ENCODE assay signal across 1 cellular context in the genomic region with DNA sequence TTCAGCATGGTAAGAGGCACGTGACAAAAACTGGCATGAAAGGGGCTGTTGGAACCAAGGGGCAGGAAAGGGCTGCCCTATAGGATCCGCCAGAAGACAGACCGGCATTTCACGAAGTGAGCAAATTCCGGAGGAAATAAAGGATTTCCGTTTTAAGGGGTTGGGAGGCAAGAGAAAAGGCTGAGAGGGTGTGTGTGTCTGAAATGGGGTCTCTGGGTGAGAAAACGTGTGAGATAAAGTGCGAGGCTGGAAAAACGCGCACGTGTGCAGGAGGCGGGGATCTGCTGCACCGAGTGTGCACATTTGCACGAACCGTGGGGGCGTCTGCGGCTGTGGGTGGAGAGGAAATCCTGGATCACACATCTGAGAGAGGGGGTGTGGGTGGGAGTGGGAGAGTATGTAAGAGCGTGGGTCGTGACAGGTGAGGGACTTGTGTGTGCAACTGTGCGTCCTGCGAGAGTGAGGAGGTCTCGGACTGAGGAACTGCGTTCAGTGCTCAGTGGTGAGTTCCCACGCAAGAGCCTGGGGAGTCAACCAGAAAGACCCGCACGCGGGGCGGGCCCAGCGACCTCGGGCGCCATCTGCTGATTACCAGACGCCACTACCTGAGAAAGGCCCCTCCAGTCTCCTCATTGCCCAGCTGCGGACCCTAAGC.
A peak's percentile ranks its signal among the peaks of the same experiment; 100 is the strongest.
TF ChIP-seq lines count a peak whose summit lies in the region.

No MANE protein-coding gene starts in this region.

TF ChIP-seq in HCT116, 20 proteins besides CTCF, POLR2A, EP300 and RAD21 (continued from another document):
- TF ChIP-seq, protein P1, sequence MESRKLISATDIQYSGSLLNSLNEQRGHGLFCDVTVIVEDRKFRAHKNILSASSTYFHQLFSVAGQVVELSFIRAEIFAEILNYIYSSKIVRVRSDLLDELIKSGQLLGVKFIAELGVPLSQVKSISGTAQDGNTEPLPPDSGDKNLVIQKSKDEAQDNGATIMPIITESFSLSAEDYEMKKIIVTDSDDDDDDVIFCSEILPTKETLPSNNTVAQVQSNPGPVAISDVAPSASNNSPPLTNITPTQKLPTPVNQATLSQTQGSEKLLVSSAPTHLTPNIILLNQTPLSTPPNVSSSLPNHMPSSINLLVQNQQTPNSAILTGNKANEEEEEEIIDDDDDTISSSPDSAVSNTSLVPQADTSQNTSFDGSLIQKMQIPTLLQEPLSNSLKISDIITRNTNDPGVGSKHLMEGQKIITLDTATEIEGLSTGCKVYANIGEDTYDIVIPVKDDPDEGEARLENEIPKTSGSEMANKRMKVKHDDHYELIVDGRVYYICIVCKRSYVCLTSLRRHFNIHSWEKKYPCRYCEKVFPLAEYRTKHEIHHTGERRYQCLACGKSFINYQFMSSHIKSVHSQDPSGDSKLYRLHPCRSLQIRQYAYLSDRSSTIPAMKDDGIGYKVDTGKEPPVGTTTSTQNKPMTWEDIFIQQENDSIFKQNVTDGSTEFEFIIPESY (IDR thresholded peaks at IDR 0.05; ENCODE audit: extremely low read depth, insufficient replicate concordance, low read length) = no peak
- TF ChIP-seq JUND (IDR thresholded peaks at IDR 0.05) = no peak
- no peak for TF ChIP-seq SP1 (IDR thresholded peaks at IDR 0.05; ENCODE audit: low read depth)
- no peak for TF ChIP-seq TCF7L2 (IDR thresholded peaks at IDR 0.05; ENCODE audit: borderline replicate concordance, extremely low read depth, insufficient read depth, insufficient read length)
- no peak for TF ChIP-seq EZH2 (IDR thresholded peaks at IDR 0.05)
- no peak for TF ChIP-seq FOSL1 (IDR thresholded peaks at IDR 0.05; ENCODE audit: low read depth)
- no peak for TF ChIP-seq EZH2phosphoT487 (IDR thresholded peaks at IDR 0.05; ENCODE audit: borderline replicate concordance)
- TF ChIP-seq YY1 (IDR thresholded peaks at IDR 0.05; ENCODE audit: extremely low read depth, insufficient replicate concordance, low read depth, low read length) = no peak
- no peak for TF ChIP-seq ELF1 (IDR thresholded peaks at IDR 0.05; ENCODE audit: borderline replicate concordance, low read depth)
- no peak for TF ChIP-seq SIN3A (IDR thresholded peaks at IDR 0.05; ENCODE audit: low read depth)
- TF ChIP-seq, protein P2, sequence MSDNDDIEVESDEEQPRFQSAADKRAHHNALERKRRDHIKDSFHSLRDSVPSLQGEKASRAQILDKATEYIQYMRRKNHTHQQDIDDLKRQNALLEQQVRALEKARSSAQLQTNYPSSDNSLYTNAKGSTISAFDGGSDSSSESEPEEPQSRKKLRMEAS (IDR thresholded peaks at IDR 0.05) = peak; percentile 49; the same call in 1 of the 2 replicates
- TF ChIP-seq CBX3 (IDR thresholded peaks at IDR 0.05; ENCODE audit: low read depth) = no peak
- TF ChIP-seq, protein P3, sequence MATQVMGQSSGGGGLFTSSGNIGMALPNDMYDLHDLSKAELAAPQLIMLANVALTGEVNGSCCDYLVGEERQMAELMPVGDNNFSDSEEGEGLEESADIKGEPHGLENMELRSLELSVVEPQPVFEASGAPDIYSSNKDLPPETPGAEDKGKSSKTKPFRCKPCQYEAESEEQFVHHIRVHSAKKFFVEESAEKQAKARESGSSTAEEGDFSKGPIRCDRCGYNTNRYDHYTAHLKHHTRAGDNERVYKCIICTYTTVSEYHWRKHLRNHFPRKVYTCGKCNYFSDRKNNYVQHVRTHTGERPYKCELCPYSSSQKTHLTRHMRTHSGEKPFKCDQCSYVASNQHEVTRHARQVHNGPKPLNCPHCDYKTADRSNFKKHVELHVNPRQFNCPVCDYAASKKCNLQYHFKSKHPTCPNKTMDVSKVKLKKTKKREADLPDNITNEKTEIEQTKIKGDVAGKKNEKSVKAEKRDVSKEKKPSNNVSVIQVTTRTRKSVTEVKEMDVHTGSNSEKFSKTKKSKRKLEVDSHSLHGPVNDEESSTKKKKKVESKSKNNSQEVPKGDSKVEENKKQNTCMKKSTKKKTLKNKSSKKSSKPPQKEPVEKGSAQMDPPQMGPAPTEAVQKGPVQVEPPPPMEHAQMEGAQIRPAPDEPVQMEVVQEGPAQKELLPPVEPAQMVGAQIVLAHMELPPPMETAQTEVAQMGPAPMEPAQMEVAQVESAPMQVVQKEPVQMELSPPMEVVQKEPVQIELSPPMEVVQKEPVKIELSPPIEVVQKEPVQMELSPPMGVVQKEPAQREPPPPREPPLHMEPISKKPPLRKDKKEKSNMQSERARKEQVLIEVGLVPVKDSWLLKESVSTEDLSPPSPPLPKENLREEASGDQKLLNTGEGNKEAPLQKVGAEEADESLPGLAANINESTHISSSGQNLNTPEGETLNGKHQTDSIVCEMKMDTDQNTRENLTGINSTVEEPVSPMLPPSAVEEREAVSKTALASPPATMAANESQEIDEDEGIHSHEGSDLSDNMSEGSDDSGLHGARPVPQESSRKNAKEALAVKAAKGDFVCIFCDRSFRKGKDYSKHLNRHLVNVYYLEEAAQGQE (IDR thresholded peaks at IDR 0.05; ENCODE audit: low read depth) = no peak
- TF ChIP-seq CEBPB (IDR thresholded peaks at IDR 0.05; ENCODE audit: low read depth) = no peak
- TF ChIP-seq EGR1 (IDR thresholded peaks at IDR 0.05; ENCODE audit: low read depth) = peak; percentile 46
- TF ChIP-seq POLR2AphosphoS5 (IDR thresholded peaks at IDR 0.05; ENCODE audit: low read depth, low read length) = peak; percentile 20; the same call in 1 of the 2 replicates
- TF ChIP-seq ZNF274 (IDR thresholded peaks at IDR 0.05; ENCODE audit: low read depth, low read length) = no peak
- no peak for TF ChIP-seq SRF (IDR thresholded peaks at IDR 0.05; ENCODE audit: low read depth)
- TF ChIP-seq, protein P4, sequence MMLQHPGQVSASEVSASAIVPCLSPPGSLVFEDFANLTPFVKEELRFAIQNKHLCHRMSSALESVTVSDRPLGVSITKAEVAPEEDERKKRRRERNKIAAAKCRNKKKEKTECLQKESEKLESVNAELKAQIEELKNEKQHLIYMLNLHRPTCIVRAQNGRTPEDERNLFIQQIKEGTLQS (IDR thresholded peaks at IDR 0.05) = no peak
